ENCODE assay signal across 13 cellular contexts in the genomic region with DNA sequence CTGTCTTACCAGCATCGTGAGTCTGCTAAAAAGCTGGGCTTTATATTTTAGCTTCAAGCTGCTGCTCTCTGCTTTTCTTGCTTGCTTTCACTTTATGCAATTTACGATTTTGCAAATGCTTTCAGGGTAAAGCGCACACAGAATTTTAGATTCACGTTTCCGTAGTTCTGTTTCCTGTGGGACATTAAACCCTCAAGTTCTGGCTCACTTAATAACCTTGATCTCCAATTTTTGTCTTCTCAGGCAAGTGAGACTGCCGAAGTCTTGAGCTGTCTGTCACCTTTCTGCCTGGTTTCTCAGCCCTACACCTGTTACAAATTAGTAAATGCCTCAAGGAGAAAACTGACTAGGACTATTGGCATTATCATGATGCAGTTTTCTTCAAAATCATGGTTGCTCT.
DNase-seq lines count a peak whose midpoint lies in the region; ATAC-seq and TF ChIP-seq lines count a peak whose summit lies in the region.
"Had no signal": no experiment of that assay in that cellular context is flagged by ENCODE, and none has a peak within 500 bp of the region (broad histone marks: within the 10 kb centered on the region; RNA-seq: fewer than 3 reads in every experiment).

No MANE protein-coding gene starts in this region.

- no peaks in the 10 kb centered on the region for H3K9me3 ChIP-seq in SK-N-MC (ENCODE audit: low read depth, low read length)
- H3K9me3 ChIP-seq: testis had no signal

- peak overlapping the region; percentile 60 for H3K4me3 Mint-ChIP-seq in activated T-cell treated with anti-CD3 and anti-CD28 coated beads, Interleukin-2, amount 50 U/mL, for 4 hours
- peak overlapping the region; percentile 39 to 54 for H3K4me3 Mint-ChIP-seq in stimulated activated naive CD8-positive, alpha-beta T cell treated with anti-CD3 and anti-CD28 coated beads, Interleukin-15, amount 100 ng/mL, for 72 hours

- no peaks in the 10 kb centered on the region for H3K27me3 Mint-ChIP-seq in activated T-cell treated with anti-CD3 and anti-CD28 coated beads, Interleukin-2, amount 50 U/mL, for 4 hours (ENCODE audit: low read depth)
- no peaks in the 10 kb centered on the region for H3K27me3 Mint-ChIP-seq in stimulated activated naive CD8-positive, alpha-beta T cell treated with anti-CD3 and anti-CD28 coated beads, Interleukin-15, amount 100 ng/mL, for 72 hours

- no peaks in the 10 kb centered on the region for H3K36me3 Mint-ChIP-seq in activated T-cell treated with anti-CD3 and anti-CD28 coated beads, Interleukin-2, amount 50 U/mL, for 4 hours (ENCODE audit: insufficient read depth)

- no peak for DNase-seq in activated T-cell treated with anti-CD3 and anti-CD28 coated beads, Interleukin-2, amount 50 U/mL, for 4 hours
- DNase-seq in activated T-cell treated with anti-CD3 and anti-CD28 coated beads, Interleukin-2, amount 50 U/mL, for 1 hour: no peak
- DNase-seq in SK-N-MC (ENCODE audit: low read depth, low spot score): peak; percentile 64
- no peak for DNase-seq in fibroblast of villous mesenchyme (ENCODE audit: low read depth)
- DNase-seq in stimulated activated naive CD8-positive, alpha-beta T cell treated with anti-CD3 and anti-CD28 coated beads, Interleukin-15, amount 100 ng/mL, for 72 hours: no peak
- no peak for DNase-seq in HuH-7.5 (ENCODE audit: low spot score)
- no peak for DNase-seq in omental fat pad (ENCODE audit: low spot score)
- DNase-seq: ACHN; activated CD8-positive, alpha-beta memory T cell treated with anti-CD3 and anti-CD28 coated beads for 24 hours; IMR-90; SIG-M5; testis had no signal

- peak overlapping the region; percentile 88 for H3K27ac ChIP-seq in SK-N-MC
- H3K27ac ChIP-seq: testis had no signal

- peak overlapping the region; percentile 5 for H3K9ac ChIP-seq in SK-N-MC (ENCODE audit: insufficient read length)

- peak in 1 of 2 donors; percentile 18 for ATAC-seq in activated T-cell treated with anti-CD3 and anti-CD28 coated beads, Interleukin-2, amount 50 U/mL, for 4 hours
- peak; percentile 33 for ATAC-seq in stimulated activated naive CD8-positive, alpha-beta T cell treated with anti-CD3 and anti-CD28 coated beads, Interleukin-15, amount 100 ng/mL, for 72 hours
- no peak for ATAC-seq in omental fat pad (ENCODE audit: low FRiP score)
- ATAC-seq in HG02973 (IDR thresholded peaks at IDR 0.05; ENCODE audit: unreplicated experiment): no peak

- H3K4me3 ChIP-seq in SK-N-MC (peak overlapping the region; percentile 72), fibroblast of villous mesenchyme (ENCODE audit: low read depth, low read length) (peak overlapping the region; percentile 7)
- H3K4me3 ChIP-seq: testis had no signal

- no peaks in the 10 kb centered on the region for H3K36me3 ChIP-seq in SK-N-MC (ENCODE audit: insufficient read depth, low read length)

- TF ChIP-seq CTCF in fibroblast of villous mesenchyme (IDR thresholded peaks at IDR 0.05; ENCODE audit: insufficient read depth, low read depth, low read length) (no peak), omental fat pad (IDR thresholded peaks at IDR 0.05) (no peak)

- no peaks in the 10 kb centered on the region for H3K9me3 Mint-ChIP-seq in activated T-cell treated with anti-CD3 and anti-CD28 coated beads, Interleukin-2, amount 50 U/mL, for 4 hours
- no peaks in the 10 kb centered on the region for H3K9me3 Mint-ChIP-seq in stimulated activated naive CD8-positive, alpha-beta T cell treated with anti-CD3 and anti-CD28 coated beads, Interleukin-15, amount 100 ng/mL, for 72 hours

- peaks cover 22% of the 10 kb centered on the region for H3K4me1 Mint-ChIP-seq in activated T-cell treated with anti-CD3 and anti-CD28 coated beads, Interleukin-2, amount 50 U/mL, for 4 hours (ENCODE audit: low read depth)
- H3K4me1 Mint-ChIP-seq in stimulated activated naive CD8-positive, alpha-beta T cell treated with anti-CD3 and anti-CD28 coated beads, Interleukin-15, amount 100 ng/mL, for 72 hours: peaks cover 34% of the 10 kb centered on the region

- peak overlapping the region; percentile 65 to 87 for H3K27ac Mint-ChIP-seq in stimulated activated naive CD8-positive, alpha-beta T cell treated with anti-CD3 and anti-CD28 coated beads, Interleukin-15, amount 100 ng/mL, for 72 hours
